Comparison of ENCODE assay signal across 1 cellular context in genomic region chr3:159788987-159789386, GRCh38.
TF ChIP-seq lines count a peak whose summit lies in the region.

No MANE protein-coding gene starts in this region.

TF ChIP-seq in A549, 52 proteins besides CTCF, POLR2A, EP300 and RAD21 (continued from another document):
- no peak for TF ChIP-seq REST (IDR thresholded peaks at IDR 0.05)
- no peak for TF ChIP-seq MAFK (IDR thresholded peaks at IDR 0.05; ENCODE audit: partially characterized antibody)
- no peak for TF ChIP-seq PBX3 (IDR thresholded peaks at IDR 0.05)
- no peak for TF ChIP-seq TP53 (CRISPR knock-in tag; IDR thresholded peaks at IDR 0.05)
